ENCODE assay signal across 1 cellular context in the genomic region with DNA sequence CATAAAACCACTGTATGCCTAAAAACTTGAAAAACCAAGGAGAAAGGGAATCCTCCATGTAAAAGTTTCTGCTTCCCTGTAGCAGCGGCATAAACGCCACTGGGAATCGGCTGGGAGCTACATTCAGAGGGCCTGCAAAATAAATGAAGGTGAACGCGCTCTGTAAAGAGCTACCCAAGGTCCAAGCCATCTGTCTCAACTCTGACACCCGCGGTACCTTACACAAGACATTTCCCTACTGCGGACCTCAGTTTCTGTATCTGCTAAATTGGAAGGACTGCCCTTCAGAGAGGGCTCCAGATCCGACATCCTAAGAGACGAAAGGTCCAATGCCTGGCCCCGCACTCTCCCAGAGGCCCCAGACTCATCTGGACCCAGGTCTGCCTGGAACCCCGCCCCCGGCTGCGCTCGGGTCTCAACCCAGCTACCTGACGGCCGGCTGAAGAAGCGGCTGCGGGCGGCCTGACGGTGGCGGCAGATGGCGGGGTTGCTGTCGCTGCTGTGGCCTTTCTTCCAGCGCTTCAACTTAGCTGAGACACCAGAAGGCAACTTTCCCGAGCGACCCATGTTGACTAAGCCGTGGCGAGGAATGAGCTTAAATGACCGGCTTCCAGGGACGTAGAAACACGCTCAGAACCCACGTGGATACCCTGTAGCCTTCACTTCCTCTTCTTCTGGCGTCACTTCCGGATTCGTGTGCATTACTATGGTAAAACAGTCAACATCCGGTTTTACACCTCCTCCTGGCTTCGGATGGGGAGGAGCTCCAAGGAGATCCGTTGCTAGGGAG.
A peak's percentile ranks its signal among the peaks of the same experiment; 100 is the strongest.
TF ChIP-seq lines count a peak whose summit lies in the region.

A gene with protein sequence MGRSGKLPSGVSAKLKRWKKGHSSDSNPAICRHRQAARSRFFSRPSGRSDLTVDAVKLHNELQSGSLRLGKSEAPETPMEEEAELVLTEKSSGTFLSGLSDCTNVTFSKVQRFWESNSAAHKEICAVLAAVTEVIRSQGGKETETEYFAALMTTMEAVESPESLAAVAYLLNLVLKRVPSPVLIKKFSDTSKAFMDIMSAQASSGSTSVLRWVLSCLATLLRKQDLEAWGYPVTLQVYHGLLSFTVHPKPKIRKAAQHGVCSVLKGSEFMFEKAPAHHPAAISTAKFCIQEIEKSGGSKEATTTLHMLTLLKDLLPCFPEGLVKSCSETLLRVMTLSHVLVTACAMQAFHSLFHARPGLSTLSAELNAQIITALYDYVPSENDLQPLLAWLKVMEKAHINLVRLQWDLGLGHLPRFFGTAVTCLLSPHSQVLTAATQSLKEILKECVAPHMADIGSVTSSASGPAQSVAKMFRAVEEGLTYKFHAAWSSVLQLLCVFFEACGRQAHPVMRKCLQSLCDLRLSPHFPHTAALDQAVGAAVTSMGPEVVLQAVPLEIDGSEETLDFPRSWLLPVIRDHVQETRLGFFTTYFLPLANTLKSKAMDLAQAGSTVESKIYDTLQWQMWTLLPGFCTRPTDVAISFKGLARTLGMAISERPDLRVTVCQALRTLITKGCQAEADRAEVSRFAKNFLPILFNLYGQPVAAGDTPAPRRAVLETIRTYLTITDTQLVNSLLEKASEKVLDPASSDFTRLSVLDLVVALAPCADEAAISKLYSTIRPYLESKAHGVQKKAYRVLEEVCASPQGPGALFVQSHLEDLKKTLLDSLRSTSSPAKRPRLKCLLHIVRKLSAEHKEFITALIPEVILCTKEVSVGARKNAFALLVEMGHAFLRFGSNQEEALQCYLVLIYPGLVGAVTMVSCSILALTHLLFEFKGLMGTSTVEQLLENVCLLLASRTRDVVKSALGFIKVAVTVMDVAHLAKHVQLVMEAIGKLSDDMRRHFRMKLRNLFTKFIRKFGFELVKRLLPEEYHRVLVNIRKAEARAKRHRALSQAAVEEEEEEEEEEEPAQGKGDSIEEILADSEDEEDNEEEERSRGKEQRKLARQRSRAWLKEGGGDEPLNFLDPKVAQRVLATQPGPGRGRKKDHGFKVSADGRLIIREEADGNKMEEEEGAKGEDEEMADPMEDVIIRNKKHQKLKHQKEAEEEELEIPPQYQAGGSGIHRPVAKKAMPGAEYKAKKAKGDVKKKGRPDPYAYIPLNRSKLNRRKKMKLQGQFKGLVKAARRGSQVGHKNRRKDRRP (N-terminal part only) (minus strand): TSS at position 676 of the 790 bp plus-strand sequence. CDS start 109 bp downstream, at position 567.

TF ChIP-seq in K562, 482 proteins besides CTCF, POLR2A, EP300 and RAD21 (continued from another document and continues in another):
- TF ChIP-seq, protein P1, sequence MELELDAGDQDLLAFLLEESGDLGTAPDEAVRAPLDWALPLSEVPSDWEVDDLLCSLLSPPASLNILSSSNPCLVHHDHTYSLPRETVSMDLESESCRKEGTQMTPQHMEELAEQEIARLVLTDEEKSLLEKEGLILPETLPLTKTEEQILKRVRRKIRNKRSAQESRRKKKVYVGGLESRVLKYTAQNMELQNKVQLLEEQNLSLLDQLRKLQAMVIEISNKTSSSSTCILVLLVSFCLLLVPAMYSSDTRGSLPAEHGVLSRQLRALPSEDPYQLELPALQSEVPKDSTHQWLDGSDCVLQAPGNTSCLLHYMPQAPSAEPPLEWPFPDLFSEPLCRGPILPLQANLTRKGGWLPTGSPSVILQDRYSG (tag; conservative IDR thresholded peaks at IDR 0.05; ENCODE audit: low read depth) = no peak
- TF ChIP-seq CEBPG (CRISPR knock-in tag; IDR thresholded peaks at IDR 0.05) (no peak), CEBPG (tag; conservative IDR thresholded peaks at IDR 0.05 in 1 of 2, IDR thresholded peaks at IDR 0.05 in 1 of 2) (no peak), BRF1 (IDR thresholded peaks at IDR 0.05; ENCODE audit: borderline replicate concordance, extremely low read depth, insufficient read length) (no peak), FOXA1 (IDR thresholded peaks at IDR 0.05; ENCODE audit: borderline replicate concordance) (no peak), CREB1 (IDR thresholded peaks at IDR 0.05) (peak; percentile 87), CREB1 (CRISPR knock-in tag; IDR thresholded peaks at IDR 0.05) (peak; percentile 92), BMI1 (IDR thresholded peaks at IDR 0.05; ENCODE audit: low read length) (0 out of 2 replicates have a peak, but pooled peaks have one; percentile 29), CBX8 (IDR thresholded peaks at IDR 0.05; ENCODE audit: borderline replicate concordance, extremely low read depth, low read depth, low read length, poor library complexity, severe bottlenecking) (no peak), SMARCA5 (IDR thresholded peaks at IDR 0.05) (no peak), HNRNPH1 (optimal IDR thresholded peaks at IDR 0.05; ENCODE audit: low read depth, low read length) (no peak), HDGF (IDR thresholded peaks at IDR 0.05) (no peak), NFIX (CRISPR knock-in tag; IDR thresholded peaks at IDR 0.05; ENCODE audit: low read depth) (no peak), ESRRB (CRISPR knock-in tag; IDR thresholded peaks at IDR 0.05; ENCODE audit: borderline replicate concordance) (no peak), SREBF2 (CRISPR knock-in tag; IDR thresholded peaks at IDR 0.05) (no peak), KDM2B (CRISPR knock-in tag; IDR thresholded peaks at IDR 0.05) (no peak), ZNF133 (CRISPR knock-in tag; IDR thresholded peaks at IDR 0.05) (no peak), TRIM28 (IDR thresholded peaks at IDR 0.05) (no peak), TAF9B (IDR thresholded peaks at IDR 0.05; ENCODE audit: partially characterized antibody) (no peak), GATAD2A (IDR thresholded peaks at IDR 0.05) (no peak), JUNB (CRISPR knock-in tag; conservative IDR thresholded peaks at IDR 0.05) (no peak), MAFG (tag; conservative IDR thresholded peaks at IDR 0.05) (no peak), KLF6 (CRISPR knock-in tag; IDR thresholded peaks at IDR 0.05; ENCODE audit: borderline replicate concordance) (no peak), ZNF830 (CRISPR knock-in tag; IDR thresholded peaks at IDR 0.05) (no peak), ZNF174 (CRISPR knock-in tag; IDR thresholded peaks at IDR 0.05) (no peak), EZH2 (IDR thresholded peaks at IDR 0.05; ENCODE audit: borderline replicate concordance, low read depth, low read length) (no peak), RCOR1 (IDR thresholded peaks at IDR 0.05; ENCODE audit: borderline replicate concordance in 1 of 2, low read depth in 2 of 2, low read length in 2 of 2) (peak in 1 of 2 experiments; percentile 42; a peak in 1 of 4 replicates), MECOM (CRISPR knock-in tag; IDR thresholded peaks at IDR 0.05) (no peak), ZNF696 (CRISPR knock-in tag; conservative IDR thresholded peaks at IDR 0.05) (no peak), PTTG1 (tag; IDR thresholded peaks at IDR 0.05; ENCODE audit: low read depth) (no peak), ARID1B (IDR thresholded peaks at IDR 0.05) (no peak), CHD2 (IDR thresholded peaks at IDR 0.05; ENCODE audit: low read depth, low read length) (no peak), CBFA2T2 (conservative IDR thresholded peaks at IDR 0.05) (no peak), NBN (IDR thresholded peaks at IDR 0.05; ENCODE audit: low read depth) (no peak), PHF8 (IDR thresholded peaks at IDR 0.05; ENCODE audit: borderline replicate concordance, low read length) (peak; percentile 63; the same call in 1 of the 2 replicates), NR1H2 (CRISPR knock-in tag; IDR thresholded peaks at IDR 0.05) (no peak), RBM22 (IDR thresholded peaks at IDR 0.05; ENCODE audit: low read depth, low read length, poor library complexity, severe bottlenecking) (no peak)
- TF ChIP-seq, protein P2, sequence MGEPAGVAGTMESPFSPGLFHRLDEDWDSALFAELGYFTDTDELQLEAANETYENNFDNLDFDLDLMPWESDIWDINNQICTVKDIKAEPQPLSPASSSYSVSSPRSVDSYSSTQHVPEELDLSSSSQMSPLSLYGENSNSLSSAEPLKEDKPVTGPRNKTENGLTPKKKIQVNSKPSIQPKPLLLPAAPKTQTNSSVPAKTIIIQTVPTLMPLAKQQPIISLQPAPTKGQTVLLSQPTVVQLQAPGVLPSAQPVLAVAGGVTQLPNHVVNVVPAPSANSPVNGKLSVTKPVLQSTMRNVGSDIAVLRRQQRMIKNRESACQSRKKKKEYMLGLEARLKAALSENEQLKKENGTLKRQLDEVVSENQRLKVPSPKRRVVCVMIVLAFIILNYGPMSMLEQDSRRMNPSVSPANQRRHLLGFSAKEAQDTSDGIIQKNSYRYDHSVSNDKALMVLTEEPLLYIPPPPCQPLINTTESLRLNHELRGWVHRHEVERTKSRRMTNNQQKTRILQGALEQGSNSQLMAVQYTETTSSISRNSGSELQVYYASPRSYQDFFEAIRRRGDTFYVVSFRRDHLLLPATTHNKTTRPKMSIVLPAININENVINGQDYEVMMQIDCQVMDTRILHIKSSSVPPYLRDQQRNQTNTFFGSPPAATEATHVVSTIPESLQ (CRISPR knock-in tag; IDR thresholded peaks at IDR 0.05) = no peak
- TF ChIP-seq, protein P3, sequence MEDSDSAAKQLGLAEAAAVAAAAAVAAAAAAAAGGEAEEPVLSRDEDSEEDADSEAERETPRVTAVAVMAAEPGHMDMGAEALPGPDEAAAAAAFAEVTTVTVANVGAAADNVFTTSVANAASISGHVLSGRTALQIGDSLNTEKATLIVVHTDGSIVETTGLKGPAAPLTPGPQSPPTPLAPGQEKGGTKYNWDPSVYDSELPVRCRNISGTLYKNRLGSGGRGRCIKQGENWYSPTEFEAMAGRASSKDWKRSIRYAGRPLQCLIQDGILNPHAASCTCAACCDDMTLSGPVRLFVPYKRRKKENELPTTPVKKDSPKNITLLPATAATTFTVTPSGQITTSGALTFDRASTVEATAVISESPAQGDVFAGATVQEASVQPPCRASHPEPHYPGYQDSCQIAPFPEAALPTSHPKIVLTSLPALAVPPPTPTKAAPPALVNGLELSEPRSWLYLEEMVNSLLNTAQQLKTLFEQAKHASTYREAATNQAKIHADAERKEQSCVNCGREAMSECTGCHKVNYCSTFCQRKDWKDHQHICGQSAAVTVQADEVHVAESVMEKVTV (CRISPR knock-in tag; IDR thresholded peaks at IDR 0.05) = no peak
- TF ChIP-seq, protein P4, sequence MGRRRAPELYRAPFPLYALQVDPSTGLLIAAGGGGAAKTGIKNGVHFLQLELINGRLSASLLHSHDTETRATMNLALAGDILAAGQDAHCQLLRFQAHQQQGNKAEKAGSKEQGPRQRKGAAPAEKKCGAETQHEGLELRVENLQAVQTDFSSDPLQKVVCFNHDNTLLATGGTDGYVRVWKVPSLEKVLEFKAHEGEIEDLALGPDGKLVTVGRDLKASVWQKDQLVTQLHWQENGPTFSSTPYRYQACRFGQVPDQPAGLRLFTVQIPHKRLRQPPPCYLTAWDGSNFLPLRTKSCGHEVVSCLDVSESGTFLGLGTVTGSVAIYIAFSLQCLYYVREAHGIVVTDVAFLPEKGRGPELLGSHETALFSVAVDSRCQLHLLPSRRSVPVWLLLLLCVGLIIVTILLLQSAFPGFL (CRISPR knock-in tag; IDR thresholded peaks at IDR 0.05) = peak; percentile 19; the same call in 1 of the 2 replicates
- TF ChIP-seq, protein P5, sequence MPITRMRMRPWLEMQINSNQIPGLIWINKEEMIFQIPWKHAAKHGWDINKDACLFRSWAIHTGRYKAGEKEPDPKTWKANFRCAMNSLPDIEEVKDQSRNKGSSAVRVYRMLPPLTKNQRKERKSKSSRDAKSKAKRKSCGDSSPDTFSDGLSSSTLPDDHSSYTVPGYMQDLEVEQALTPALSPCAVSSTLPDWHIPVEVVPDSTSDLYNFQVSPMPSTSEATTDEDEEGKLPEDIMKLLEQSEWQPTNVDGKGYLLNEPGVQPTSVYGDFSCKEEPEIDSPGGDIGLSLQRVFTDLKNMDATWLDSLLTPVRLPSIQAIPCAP (CRISPR knock-in tag; IDR thresholded peaks at IDR 0.05; ENCODE audit: borderline replicate concordance) = no peak
- TF ChIP-seq, protein P6, sequence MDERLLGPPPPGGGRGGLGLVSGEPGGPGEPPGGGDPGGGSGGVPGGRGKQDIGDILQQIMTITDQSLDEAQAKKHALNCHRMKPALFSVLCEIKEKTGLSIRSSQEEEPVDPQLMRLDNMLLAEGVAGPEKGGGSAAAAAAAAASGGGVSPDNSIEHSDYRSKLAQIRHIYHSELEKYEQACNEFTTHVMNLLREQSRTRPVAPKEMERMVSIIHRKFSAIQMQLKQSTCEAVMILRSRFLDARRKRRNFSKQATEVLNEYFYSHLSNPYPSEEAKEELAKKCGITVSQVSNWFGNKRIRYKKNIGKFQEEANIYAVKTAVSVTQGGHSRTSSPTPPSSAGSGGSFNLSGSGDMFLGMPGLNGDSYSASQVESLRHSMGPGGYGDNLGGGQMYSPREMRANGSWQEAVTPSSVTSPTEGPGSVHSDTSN (CRISPR knock-in tag; IDR thresholded peaks at IDR 0.05; ENCODE audit: low read depth) = no peak
- TF ChIP-seq, protein P6 (tag; conservative IDR thresholded peaks at IDR 0.05; ENCODE audit: low read depth) = no peak
- TF ChIP-seq, protein P7, sequence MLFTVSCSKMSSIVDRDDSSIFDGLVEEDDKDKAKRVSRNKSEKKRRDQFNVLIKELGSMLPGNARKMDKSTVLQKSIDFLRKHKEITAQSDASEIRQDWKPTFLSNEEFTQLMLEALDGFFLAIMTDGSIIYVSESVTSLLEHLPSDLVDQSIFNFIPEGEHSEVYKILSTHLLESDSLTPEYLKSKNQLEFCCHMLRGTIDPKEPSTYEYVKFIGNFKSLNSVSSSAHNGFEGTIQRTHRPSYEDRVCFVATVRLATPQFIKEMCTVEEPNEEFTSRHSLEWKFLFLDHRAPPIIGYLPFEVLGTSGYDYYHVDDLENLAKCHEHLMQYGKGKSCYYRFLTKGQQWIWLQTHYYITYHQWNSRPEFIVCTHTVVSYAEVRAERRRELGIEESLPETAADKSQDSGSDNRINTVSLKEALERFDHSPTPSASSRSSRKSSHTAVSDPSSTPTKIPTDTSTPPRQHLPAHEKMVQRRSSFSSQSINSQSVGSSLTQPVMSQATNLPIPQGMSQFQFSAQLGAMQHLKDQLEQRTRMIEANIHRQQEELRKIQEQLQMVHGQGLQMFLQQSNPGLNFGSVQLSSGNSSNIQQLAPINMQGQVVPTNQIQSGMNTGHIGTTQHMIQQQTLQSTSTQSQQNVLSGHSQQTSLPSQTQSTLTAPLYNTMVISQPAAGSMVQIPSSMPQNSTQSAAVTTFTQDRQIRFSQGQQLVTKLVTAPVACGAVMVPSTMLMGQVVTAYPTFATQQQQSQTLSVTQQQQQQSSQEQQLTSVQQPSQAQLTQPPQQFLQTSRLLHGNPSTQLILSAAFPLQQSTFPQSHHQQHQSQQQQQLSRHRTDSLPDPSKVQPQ (CRISPR knock-in tag; IDR thresholded peaks at IDR 0.05; ENCODE audit: borderline replicate concordance) = no peak
